In the genomic region with DNA sequence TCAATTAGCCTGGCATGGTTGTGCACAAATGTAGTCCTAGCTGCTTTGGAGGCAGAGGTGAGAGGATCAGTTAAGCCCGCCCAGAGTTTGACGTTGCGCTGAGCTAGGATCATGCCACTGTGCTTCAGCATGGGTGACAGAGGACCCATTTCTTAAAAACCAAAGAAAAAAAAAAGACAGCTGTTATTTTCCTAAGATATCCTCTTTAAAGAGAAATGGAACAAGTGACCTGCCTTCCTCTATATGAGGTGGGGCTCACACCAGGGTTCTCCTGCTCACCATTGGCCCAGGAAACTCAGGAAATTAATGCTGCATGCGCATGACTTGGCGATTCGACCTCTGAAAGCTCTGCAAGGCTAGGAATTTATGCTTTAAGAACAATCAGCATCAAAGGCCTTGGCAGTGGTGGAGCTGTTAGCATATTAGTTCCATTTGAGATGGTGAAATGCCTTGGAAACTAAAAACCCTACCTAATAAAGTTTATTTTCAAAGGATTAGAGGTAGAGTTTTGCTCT, we compare ENCODE assay signal across 1 cellular context.
TF ChIP-seq lines count a peak whose summit lies in the region.

No MANE protein-coding gene starts in this region.

TF ChIP-seq in H1, 55 proteins besides CTCF, POLR2A, EP300 and RAD21:
- TF ChIP-seq ZNF274 (IDR thresholded peaks at IDR 0.05; ENCODE audit: borderline replicate concordance, extremely low read depth, low read length) (no peak), TAF1 (IDR thresholded peaks at IDR 0.05; ENCODE audit: low read depth, low read length) (no peak), YY1 (IDR thresholded peaks at IDR 0.05; ENCODE audit: low read depth, low read length) (no peak), JUND (IDR thresholded peaks at IDR 0.05; ENCODE audit: low read length) (no peak)
